In genomic region chr10:74822583-74823089, GRCh38 we compare ENCODE assay signal across 2 cellular contexts.
TF ChIP-seq lines count a peak whose summit lies in the region.

No MANE protein-coding gene starts in this region.

TF ChIP-seq in SK-N-SH, 30 proteins besides CTCF, POLR2A, EP300 and RAD21:
- no peak for TF ChIP-seq SMC3 (IDR thresholded peaks at IDR 0.05; ENCODE audit: low read depth, low read length)
- TF ChIP-seq GATA2 (CRISPR knock-in tag; IDR thresholded peaks at IDR 0.05) = peak; percentile 69
- no peak; the same call in 1 of the 2 replicates for TF ChIP-seq POLR2AphosphoS5 (IDR thresholded peaks at IDR 0.05; ENCODE audit: low read depth, low read length)
- no peak for TF ChIP-seq IRF3 (IDR thresholded peaks at IDR 0.05; ENCODE audit: low read depth, low read length)
- TF ChIP-seq FOSL2 (IDR thresholded peaks at IDR 0.05; ENCODE audit: borderline replicate concordance, low read depth) = no peak
- TF ChIP-seq RXRA (IDR thresholded peaks at IDR 0.05; ENCODE audit: borderline replicate concordance, low read depth) = no peak
- no peak for TF ChIP-seq NRF1 (IDR thresholded peaks at IDR 0.05; ENCODE audit: low read depth, low read length)
- peak; percentile 29; the same call in 1 of the 2 replicates for TF ChIP-seq RCOR1 (IDR thresholded peaks at IDR 0.05; ENCODE audit: low read length)
- TF ChIP-seq, protein P1, sequence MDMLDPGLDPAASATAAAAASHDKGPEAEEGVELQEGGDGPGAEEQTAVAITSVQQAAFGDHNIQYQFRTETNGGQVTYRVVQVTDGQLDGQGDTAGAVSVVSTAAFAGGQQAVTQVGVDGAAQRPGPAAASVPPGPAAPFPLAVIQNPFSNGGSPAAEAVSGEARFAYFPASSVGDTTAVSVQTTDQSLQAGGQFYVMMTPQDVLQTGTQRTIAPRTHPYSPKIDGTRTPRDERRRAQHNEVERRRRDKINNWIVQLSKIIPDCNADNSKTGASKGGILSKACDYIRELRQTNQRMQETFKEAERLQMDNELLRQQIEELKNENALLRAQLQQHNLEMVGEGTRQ (IDR thresholded peaks at IDR 0.05; ENCODE audit: borderline replicate concordance, low read depth, low read length) = no peak
- TF ChIP-seq MEF2A (IDR thresholded peaks at IDR 0.05; ENCODE audit: borderline replicate concordance, low read depth) = peak; percentile 69
- peak; percentile 45 for TF ChIP-seq PBX3 (IDR thresholded peaks at IDR 0.05)
- peak; percentile 13; the same call in 1 of the 2 replicates for TF ChIP-seq TCF12 (IDR thresholded peaks at IDR 0.05)

TF ChIP-seq in GM23338, 12 proteins besides CTCF, POLR2A, EP300 and RAD21:
- TF ChIP-seq, protein P2, sequence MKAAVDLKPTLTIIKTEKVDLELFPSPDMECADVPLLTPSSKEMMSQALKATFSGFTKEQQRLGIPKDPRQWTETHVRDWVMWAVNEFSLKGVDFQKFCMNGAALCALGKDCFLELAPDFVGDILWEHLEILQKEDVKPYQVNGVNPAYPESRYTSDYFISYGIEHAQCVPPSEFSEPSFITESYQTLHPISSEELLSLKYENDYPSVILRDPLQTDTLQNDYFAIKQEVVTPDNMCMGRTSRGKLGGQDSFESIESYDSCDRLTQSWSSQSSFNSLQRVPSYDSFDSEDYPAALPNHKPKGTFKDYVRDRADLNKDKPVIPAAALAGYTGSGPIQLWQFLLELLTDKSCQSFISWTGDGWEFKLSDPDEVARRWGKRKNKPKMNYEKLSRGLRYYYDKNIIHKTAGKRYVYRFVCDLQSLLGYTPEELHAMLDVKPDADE (IDR thresholded peaks at IDR 0.05) = no peak
- TF ChIP-seq CREB1 (CRISPR knock-in tag; IDR thresholded peaks at IDR 0.05; ENCODE audit: low read depth) = no peak
- TF ChIP-seq ZNF462 (CRISPR knock-in tag; IDR thresholded peaks at IDR 0.05) = no peak
- TF ChIP-seq POLR2AphosphoS5 (IDR thresholded peaks at IDR 0.05; ENCODE audit: low read depth) = no peak
- TF ChIP-seq JUNB (IDR thresholded peaks at IDR 0.05; ENCODE audit: unreplicated experiment) = no peak
- no peak for TF ChIP-seq STAT1 (IDR thresholded peaks at IDR 0.05; ENCODE audit: unreplicated experiment)
- no peak for TF ChIP-seq EZH2 (IDR thresholded peaks at IDR 0.05; ENCODE audit: low read depth, unreplicated experiment)
- no peak for TF ChIP-seq ZNF331 (CRISPR knock-in tag; IDR thresholded peaks at IDR 0.05; ENCODE audit: low read depth)
- TF ChIP-seq ZNF114 (CRISPR knock-in tag; IDR thresholded peaks at IDR 0.05) = no peak
